ENCODE assay signal across 1 cellular context in the genomic region with DNA sequence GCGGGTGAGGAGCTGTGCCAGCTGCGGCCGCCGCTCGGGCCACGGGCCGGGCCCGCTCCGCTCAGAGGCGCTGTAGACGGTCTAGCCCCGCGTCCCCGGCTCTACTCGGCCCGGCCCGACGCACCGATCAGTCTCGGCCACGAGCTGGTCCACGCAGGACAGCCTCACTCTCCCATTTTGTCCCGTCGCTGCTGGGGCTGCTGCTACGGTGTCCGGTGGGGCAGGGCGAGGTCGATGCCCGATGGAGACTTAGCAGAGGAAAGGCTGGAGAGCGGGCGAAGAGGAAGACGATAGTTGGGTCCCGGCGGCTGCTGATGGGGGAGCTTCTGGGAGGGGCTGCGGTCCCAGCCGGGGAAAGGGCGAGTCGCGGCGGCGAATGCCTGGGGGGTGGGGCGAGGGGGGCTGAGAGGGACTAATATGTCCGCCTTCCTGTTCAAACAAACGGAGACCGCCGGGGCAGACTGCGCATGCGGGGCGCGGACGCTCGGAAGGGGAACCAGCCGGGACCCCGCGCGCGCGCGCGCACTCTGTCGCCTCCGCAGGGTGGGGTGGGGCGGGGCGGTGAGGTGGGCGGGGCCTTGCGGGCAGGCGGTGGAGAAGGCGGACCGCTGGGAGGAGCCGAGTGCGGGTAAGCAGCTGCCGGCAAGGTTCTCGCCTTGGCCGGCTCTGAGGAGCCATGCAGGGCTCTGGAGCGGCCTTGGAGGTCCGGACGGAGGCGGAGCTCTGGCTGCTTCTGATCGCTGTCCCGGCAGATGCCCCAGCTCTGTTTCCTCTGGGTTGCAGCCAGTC.
TF ChIP-seq lines count a peak whose summit lies in the region.

A gene (minus strand): TSS at position 463 of the 789 bp plus-strand sequence. CDS start 903 bp downstream, outside the sequence.

TF ChIP-seq in HepG2, 621 proteins besides CTCF, POLR2A, EP300 and RAD21 (continued from another document and continues in another):
- TF ChIP-seq, protein P1, sequence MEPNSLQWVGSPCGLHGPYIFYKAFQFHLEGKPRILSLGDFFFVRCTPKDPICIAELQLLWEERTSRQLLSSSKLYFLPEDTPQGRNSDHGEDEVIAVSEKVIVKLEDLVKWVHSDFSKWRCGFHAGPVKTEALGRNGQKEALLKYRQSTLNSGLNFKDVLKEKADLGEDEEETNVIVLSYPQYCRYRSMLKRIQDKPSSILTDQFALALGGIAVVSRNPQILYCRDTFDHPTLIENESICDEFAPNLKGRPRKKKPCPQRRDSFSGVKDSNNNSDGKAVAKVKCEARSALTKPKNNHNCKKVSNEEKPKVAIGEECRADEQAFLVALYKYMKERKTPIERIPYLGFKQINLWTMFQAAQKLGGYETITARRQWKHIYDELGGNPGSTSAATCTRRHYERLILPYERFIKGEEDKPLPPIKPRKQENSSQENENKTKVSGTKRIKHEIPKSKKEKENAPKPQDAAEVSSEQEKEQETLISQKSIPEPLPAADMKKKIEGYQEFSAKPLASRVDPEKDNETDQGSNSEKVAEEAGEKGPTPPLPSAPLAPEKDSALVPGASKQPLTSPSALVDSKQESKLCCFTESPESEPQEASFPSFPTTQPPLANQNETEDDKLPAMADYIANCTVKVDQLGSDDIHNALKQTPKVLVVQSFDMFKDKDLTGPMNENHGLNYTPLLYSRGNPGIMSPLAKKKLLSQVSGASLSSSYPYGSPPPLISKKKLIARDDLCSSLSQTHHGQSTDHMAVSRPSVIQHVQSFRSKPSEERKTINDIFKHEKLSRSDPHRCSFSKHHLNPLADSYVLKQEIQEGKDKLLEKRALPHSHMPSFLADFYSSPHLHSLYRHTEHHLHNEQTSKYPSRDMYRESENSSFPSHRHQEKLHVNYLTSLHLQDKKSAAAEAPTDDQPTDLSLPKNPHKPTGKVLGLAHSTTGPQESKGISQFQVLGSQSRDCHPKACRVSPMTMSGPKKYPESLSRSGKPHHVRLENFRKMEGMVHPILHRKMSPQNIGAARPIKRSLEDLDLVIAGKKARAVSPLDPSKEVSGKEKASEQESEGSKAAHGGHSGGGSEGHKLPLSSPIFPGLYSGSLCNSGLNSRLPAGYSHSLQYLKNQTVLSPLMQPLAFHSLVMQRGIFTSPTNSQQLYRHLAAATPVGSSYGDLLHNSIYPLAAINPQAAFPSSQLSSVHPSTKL (CRISPR knock-in tag; IDR thresholded peaks at IDR 0.05), result peak; percentile 11; the same call in 1 of the 2 replicates
- TF ChIP-seq U2AF2 (IDR thresholded peaks at IDR 0.05; ENCODE audit: low read depth, low read length) (no peak), ZNF205 (CRISPR knock-in tag; IDR thresholded peaks at IDR 0.05) (0 out of 2 replicates have a peak, but pooled peaks have one; percentile 18), SAP130 (CRISPR knock-in tag; IDR thresholded peaks at IDR 0.05; ENCODE audit: low read depth) (peak; percentile 29), HMG20B (CRISPR knock-in tag; conservative IDR thresholded peaks at IDR 0.05) (no peak), KMT2B (CRISPR knock-in tag; IDR thresholded peaks at IDR 0.05) (peak; percentile 24), TCF12 (IDR thresholded peaks at IDR 0.05) (no peak), TCF12 (CRISPR knock-in tag; IDR thresholded peaks at IDR 0.05) (peak; percentile 60; the same call in 1 of the 2 replicates), ZBTB7B (CRISPR knock-in tag; IDR thresholded peaks at IDR 0.05) (peak; percentile 68), U2AF1 (optimal IDR thresholded peaks at IDR 0.05; ENCODE audit: low read depth, low read length) (peak; percentile 73), MAZ (IDR thresholded peaks at IDR 0.05; ENCODE audit: borderline replicate concordance, low read depth, low read length) (peak; percentile 75; the same call in 1 of the 2 replicates), MAZ (CRISPR knock-in tag; IDR thresholded peaks at IDR 0.05; ENCODE audit: low read depth) (peak; percentile 50; the same call in 1 of the 2 replicates), ERF (CRISPR knock-in tag; IDR thresholded peaks at IDR 0.05) (0 out of 2 replicates have a peak, but pooled peaks have one; percentile 11), ZNF343 (CRISPR knock-in tag; IDR thresholded peaks at IDR 0.05) (0 out of 2 replicates have a peak, but pooled peaks have one; percentile 17), HNRNPL (IDR thresholded peaks at IDR 0.05; ENCODE audit: low read depth, low read length) (0 out of 2 replicates have a peak, but pooled peaks have one; percentile 10), BRCA1 (CRISPR knock-in tag; IDR thresholded peaks at IDR 0.05) (0 out of 2 replicates have a peak, but pooled peaks have one; percentile 5), KDM2A (CRISPR knock-in tag; IDR thresholded peaks at IDR 0.05; ENCODE audit: borderline replicate concordance, low read depth) (0 out of 2 replicates have a peak, but pooled peaks have one; percentile 7), ISL2 (CRISPR knock-in tag; IDR thresholded peaks at IDR 0.05) (peak; percentile 62; the same call in 1 of the 2 replicates), ZFAT (CRISPR knock-in tag; conservative IDR thresholded peaks at IDR 0.05) (no peak), ZFX (CRISPR knock-in tag; IDR thresholded peaks at IDR 0.05; ENCODE audit: low read depth) (peak; percentile 79), NFATC3 (CRISPR knock-in tag; IDR thresholded peaks at IDR 0.05) (0 out of 2 replicates have a peak, but pooled peaks have one; percentile 32), SRF (IDR thresholded peaks at IDR 0.05; ENCODE audit: low read depth, low read length) (no peak), SIX4 (CRISPR knock-in tag; IDR thresholded peaks at IDR 0.05) (no peak), SPEN (CRISPR knock-in tag; IDR thresholded peaks at IDR 0.05; ENCODE audit: low read depth) (peak; percentile 16; the same call in 1 of the 2 replicates), ZNF337 (CRISPR knock-in tag; IDR thresholded peaks at IDR 0.05; ENCODE audit: borderline replicate concordance, low read depth) (no peak; the same call in 1 of the 2 replicates)
- TF ChIP-seq, protein P2, sequence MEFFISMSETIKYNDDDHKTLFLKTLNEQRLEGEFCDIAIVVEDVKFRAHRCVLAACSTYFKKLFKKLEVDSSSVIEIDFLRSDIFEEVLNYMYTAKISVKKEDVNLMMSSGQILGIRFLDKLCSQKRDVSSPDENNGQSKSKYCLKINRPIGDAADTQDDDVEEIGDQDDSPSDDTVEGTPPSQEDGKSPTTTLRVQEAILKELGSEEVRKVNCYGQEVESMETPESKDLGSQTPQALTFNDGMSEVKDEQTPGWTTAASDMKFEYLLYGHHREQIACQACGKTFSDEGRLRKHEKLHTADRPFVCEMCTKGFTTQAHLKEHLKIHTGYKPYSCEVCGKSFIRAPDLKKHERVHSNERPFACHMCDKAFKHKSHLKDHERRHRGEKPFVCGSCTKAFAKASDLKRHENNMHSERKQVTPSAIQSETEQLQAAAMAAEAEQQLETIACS (CRISPR knock-in tag; IDR thresholded peaks at IDR 0.05), result peak; percentile 65; the same call in 1 of the 2 replicates
- TF ChIP-seq, protein P3, sequence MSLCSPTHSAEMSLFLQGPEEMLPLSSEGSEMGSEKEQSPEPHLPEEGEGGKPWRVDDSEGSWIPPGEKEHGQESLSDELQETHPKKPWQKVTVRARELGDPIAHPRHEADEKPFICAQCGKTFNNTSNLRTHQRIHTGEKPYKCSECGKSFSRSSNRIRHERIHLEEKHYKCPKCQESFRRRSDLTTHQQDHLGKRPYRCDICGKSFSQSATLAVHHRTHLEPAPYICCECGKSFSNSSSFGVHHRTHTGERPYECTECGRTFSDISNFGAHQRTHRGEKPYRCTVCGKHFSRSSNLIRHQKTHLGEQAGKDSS (CRISPR knock-in tag; IDR thresholded peaks at IDR 0.05; ENCODE audit: borderline replicate concordance, low read depth), result peak; percentile 37; the same call in 1 of the 2 replicates
- TF ChIP-seq, protein P4, sequence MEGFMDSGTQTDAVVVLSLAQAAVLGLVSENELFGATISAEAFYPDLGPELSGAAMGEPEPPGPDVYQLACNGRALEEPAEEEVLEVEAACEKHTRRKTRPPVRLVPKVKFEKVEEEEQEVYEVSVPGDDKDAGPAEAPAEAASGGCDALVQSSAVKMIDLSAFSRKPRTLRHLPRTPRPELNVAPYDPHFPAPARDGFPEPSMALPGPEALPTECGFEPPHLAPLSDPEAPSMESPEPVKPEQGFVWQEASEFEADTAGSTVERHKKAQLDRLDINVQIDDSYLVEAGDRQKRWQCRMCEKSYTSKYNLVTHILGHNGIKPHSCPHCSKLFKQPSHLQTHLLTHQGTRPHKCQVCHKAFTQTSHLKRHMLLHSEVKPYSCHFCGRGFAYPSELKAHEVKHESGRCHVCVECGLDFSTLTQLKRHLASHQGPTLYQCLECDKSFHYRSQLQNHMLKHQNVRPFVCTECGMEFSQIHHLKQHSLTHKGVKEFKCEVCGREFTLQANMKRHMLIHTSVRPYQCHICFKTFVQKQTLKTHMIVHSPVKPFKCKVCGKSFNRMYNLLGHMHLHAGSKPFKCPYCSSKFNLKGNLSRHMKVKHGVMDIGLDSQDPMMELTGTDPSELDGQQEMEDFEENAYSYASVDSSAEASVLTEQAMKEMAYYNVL (CRISPR knock-in tag; IDR thresholded peaks at IDR 0.05; ENCODE audit: borderline replicate concordance), result peak; percentile 78; the same call in 1 of the 2 replicates
- TF ChIP-seq, protein P5, sequence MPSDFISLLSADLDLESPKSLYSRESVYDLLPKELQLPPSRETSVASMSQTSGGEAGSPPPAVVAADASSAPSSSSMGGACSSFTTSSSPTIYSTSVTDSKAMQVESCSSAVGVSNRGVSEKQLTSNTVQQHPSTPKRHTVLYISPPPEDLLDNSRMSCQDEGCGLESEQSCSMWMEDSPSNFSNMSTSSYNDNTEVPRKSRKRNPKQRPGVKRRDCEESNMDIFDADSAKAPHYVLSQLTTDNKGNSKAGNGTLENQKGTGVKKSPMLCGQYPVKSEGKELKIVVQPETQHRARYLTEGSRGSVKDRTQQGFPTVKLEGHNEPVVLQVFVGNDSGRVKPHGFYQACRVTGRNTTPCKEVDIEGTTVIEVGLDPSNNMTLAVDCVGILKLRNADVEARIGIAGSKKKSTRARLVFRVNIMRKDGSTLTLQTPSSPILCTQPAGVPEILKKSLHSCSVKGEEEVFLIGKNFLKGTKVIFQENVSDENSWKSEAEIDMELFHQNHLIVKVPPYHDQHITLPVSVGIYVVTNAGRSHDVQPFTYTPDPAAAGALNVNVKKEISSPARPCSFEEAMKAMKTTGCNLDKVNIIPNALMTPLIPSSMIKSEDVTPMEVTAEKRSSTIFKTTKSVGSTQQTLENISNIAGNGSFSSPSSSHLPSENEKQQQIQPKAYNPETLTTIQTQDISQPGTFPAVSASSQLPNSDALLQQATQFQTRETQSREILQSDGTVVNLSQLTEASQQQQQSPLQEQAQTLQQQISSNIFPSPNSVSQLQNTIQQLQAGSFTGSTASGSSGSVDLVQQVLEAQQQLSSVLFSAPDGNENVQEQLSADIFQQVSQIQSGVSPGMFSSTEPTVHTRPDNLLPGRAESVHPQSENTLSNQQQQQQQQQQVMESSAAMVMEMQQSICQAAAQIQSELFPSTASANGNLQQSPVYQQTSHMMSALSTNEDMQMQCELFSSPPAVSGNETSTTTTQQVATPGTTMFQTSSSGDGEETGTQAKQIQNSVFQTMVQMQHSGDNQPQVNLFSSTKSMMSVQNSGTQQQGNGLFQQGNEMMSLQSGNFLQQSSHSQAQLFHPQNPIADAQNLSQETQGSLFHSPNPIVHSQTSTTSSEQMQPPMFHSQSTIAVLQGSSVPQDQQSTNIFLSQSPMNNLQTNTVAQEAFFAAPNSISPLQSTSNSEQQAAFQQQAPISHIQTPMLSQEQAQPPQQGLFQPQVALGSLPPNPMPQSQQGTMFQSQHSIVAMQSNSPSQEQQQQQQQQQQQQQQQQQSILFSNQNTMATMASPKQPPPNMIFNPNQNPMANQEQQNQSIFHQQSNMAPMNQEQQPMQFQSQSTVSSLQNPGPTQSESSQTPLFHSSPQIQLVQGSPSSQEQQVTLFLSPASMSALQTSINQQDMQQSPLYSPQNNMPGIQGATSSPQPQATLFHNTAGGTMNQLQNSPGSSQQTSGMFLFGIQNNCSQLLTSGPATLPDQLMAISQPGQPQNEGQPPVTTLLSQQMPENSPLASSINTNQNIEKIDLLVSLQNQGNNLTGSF (CRISPR knock-in tag; IDR thresholded peaks at IDR 0.05), result peak; percentile 61; the same call in 1 of the 2 replicates
- TF ChIP-seq, protein P6, sequence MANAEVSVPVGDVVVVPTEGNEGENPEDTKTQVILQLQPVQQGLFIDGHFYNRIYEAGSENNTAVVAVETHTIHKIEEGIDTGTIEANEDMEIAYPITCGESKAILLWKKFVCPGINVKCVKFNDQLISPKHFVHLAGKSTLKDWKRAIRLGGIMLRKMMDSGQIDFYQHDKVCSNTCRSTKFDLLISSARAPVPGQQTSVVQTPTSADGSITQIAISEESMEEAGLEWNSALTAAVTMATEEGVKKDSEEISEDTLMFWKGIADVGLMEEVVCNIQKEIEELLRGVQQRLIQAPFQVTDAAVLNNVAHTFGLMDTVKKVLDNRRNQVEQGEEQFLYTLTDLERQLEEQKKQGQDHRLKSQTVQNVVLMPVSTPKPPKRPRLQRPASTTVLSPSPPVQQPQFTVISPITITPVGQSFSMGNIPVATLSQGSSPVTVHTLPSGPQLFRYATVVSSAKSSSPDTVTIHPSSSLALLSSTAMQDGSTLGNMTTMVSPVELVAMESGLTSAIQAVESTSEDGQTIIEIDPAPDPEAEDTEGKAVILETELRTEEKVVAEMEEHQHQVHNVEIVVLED (CRISPR knock-in tag; IDR thresholded peaks at IDR 0.05; ENCODE audit: borderline replicate concordance), result 0 out of 2 replicates have a peak, but pooled peaks have one; percentile 25
- TF ChIP-seq, protein P7, sequence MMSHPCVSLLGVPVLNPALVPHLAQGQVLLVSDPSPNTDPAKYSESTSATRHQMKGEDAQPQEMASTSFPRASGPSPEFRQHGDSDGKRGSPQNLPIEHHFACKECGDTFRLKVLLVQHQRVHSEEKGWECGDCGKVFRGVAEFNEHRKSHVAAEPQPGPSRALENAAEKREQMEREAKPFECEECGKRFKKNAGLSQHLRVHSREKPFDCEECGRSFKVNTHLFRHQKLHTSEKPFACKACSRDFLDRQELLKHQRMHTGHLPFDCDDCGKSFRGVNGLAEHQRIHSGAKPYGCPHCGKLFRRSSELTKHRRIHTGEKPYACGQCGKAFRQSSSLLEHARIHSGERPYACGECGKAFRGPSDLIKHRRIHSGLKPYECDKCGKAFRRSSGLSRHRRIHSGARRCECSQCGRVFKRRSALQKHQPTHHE (CRISPR knock-in tag; IDR thresholded peaks at IDR 0.05; ENCODE audit: borderline replicate concordance), result no peak
- TF ChIP-seq, protein P8, sequence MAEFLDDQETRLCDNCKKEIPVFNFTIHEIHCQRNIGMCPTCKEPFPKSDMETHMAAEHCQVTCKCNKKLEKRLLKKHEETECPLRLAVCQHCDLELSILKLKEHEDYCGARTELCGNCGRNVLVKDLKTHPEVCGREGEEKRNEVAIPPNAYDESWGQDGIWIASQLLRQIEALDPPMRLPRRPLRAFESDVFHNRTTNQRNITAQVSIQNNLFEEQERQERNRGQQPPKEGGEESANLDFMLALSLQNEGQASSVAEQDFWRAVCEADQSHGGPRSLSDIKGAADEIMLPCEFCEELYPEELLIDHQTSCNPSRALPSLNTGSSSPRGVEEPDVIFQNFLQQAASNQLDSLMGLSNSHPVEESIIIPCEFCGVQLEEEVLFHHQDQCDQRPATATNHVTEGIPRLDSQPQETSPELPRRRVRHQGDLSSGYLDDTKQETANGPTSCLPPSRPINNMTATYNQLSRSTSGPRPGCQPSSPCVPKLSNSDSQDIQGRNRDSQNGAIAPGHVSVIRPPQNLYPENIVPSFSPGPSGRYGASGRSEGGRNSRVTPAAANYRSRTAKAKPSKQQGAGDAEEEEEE (CRISPR knock-in tag; IDR thresholded peaks at IDR 0.05; ENCODE audit: borderline replicate concordance), result 0 out of 2 replicates have a peak, but pooled peaks have one; percentile 2
